In the genomic region with DNA sequence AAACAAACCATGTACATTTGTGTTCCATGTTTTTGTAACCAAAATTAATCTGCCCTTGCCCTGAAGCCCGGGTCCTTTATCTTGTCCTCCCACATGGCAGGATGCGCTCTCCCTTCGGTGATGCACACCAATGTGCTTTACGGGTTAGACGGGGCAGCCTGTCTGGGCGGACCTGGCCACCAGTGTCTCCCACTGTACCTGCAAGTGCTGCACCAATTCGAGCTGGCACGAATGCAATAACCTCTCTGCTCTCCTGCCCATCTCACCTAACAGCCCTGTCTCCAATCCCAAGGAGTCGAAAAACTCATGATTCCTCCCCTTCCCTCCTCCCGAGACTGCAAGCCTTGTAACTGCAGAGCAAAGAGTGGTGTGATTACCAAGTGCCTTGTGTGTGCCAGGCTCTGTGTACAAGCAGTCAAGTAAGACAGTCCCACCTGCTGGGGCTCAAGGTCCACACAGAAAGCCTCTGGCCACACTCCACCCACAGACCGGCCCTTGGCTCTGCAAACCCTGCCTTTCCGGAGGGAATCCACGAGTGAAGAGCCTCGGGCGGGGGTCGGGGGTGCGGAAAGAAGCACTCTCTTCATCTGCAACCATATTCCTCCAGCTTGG, we compare ENCODE assay signal across 1 cellular context.
TF ChIP-seq lines count a peak whose summit lies in the region.

No MANE protein-coding gene starts in this region.

TF ChIP-seq in neural cell, 6 proteins besides CTCF, POLR2A, EP300 and RAD21 (continued from another document):
- TF ChIP-seq, protein P1, sequence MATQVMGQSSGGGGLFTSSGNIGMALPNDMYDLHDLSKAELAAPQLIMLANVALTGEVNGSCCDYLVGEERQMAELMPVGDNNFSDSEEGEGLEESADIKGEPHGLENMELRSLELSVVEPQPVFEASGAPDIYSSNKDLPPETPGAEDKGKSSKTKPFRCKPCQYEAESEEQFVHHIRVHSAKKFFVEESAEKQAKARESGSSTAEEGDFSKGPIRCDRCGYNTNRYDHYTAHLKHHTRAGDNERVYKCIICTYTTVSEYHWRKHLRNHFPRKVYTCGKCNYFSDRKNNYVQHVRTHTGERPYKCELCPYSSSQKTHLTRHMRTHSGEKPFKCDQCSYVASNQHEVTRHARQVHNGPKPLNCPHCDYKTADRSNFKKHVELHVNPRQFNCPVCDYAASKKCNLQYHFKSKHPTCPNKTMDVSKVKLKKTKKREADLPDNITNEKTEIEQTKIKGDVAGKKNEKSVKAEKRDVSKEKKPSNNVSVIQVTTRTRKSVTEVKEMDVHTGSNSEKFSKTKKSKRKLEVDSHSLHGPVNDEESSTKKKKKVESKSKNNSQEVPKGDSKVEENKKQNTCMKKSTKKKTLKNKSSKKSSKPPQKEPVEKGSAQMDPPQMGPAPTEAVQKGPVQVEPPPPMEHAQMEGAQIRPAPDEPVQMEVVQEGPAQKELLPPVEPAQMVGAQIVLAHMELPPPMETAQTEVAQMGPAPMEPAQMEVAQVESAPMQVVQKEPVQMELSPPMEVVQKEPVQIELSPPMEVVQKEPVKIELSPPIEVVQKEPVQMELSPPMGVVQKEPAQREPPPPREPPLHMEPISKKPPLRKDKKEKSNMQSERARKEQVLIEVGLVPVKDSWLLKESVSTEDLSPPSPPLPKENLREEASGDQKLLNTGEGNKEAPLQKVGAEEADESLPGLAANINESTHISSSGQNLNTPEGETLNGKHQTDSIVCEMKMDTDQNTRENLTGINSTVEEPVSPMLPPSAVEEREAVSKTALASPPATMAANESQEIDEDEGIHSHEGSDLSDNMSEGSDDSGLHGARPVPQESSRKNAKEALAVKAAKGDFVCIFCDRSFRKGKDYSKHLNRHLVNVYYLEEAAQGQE (IDR thresholded peaks at IDR 0.05; ENCODE audit: borderline replicate concordance), result no peak
- TF ChIP-seq EZH2 (IDR thresholded peaks at IDR 0.05; ENCODE audit: borderline replicate concordance, insufficient read depth, low read length, poor library complexity, severe bottlenecking) (no peak), MXI1 (conservative IDR thresholded peaks at IDR 0.05; ENCODE audit: poor library complexity, severe bottlenecking) (no peak), POLR2AphosphoS5 (IDR thresholded peaks at IDR 0.05) (no peak)
